1 cellular context compared by ENCODE assay signal in genomic region chr12:98085360-98085759, GRCh38.
TF ChIP-seq lines count a peak whose summit lies in the region.

No MANE protein-coding gene starts in this region.

TF ChIP-seq in HepG2, 621 proteins besides CTCF, POLR2A, EP300 and RAD21:
- no peak for TF ChIP-seq DNMT3B (CRISPR knock-in tag; conservative IDR thresholded peaks at IDR 0.05)
